8 cellular contexts compared by ENCODE assay signal in the genomic region with DNA sequence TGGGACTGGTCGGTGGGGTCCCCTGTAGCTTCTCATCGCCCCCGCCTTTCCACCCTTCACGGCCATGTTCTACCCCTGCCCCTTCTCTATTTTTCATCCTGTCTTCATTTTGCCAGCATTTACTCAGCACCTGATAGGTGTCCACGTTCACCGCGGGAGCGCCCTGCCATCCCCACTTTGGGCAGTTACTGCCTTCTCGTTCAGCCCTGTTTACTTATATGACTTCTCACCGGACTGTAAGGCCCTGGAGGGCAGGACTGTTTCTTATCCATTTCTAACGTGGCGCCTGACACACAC. TPM values are rescaled to one million over a fixed set of nuclear protein-coding genes. Genes with fewer than 3 reads are reported as not detected.
A peak's percentile ranks its signal among the peaks of the same experiment; 100 is the strongest.
DNase-seq lines count a peak whose midpoint lies in the region; TF ChIP-seq lines count a peak whose summit lies in the region.

No MANE protein-coding gene starts in this region.

- H3K4me1 ChIP-seq in HUES64 (ENCODE audit: insufficient read depth, low read length) = peaks cover 13% of the 10 kb centered on the region; the same call in 1 of the 2 replicates
- H3K4me1 ChIP-seq in muscle layer of duodenum (ENCODE audit: control insufficient read depth in 1 of 2, insufficient read depth in 2 of 2, low read length in 2 of 2) = peaks cover 18 to 44% of the 10 kb centered on the region in 2 donors

- TF ChIP-seq CTCF in AG09309 (IDR thresholded peaks at IDR 0.05; ENCODE audit: control insufficient read depth, insufficient read depth, low read depth, low read length, missing control alignments) = no peak

- DNase-seq in AG09309 (ENCODE audit: low read depth) (no peak), caudate nucleus (lab: John Stamatoyannopoulos, UW) (no peak), HT-29 (ENCODE audit: low spot score) (no peak), activated gamma-delta T cell (lab: John Stamatoyannopoulos, UW) (no peak), HuH-7.5 (ENCODE audit: low spot score) (no peak)
- no peak for DNase-seq in stimulated activated CD4-positive, alpha-beta T cell treated with anti-CD3 and anti-CD28 coated beads, Interleukin-15, amount 100 ng/mL, for 24 hours

- H3K27ac ChIP-seq in HUES64 (ENCODE audit: low read depth, low read length) (peak overlapping the region; percentile 97), caudate nucleus (ENCODE audit: low read depth, low read length) (peak overlapping the region; percentile 94), muscle layer of duodenum (ENCODE audit: low read length) (peak overlapping the region; percentile 96)

- peak overlapping the region; percentile 93 for H3K9ac ChIP-seq in HUES64 (ENCODE audit: low read depth, low read length)

- WGBS in HUES64 = 2% methylated on average over 12 of the region's 12 CpGs

- peak overlapping the region; percentile 97 for H3K4me3 ChIP-seq in AG09309 (ENCODE audit: control insufficient read depth, low read depth, low read length)
- H3K4me3 ChIP-seq in HUES64 (ENCODE audit: low read length) = peak overlapping the region; percentile 96
- H3K4me3 ChIP-seq in muscle layer of duodenum (ENCODE audit: low read depth in 1 of 2, low read length in 2 of 2) = peak overlapping the region; percentile 88 to 96

- H3K9me3 ChIP-seq in HUES64 (ENCODE audit: insufficient read depth, low read depth, low read length) (no peaks in the 10 kb centered on the region), muscle layer of duodenum (ENCODE audit: control insufficient read depth in 1 of 2, low read length in 2 of 2) (no peaks in the 10 kb centered on the region)

- no peaks in the 10 kb centered on the region for H3K27me3 ChIP-seq in HUES64 (ENCODE audit: insufficient read depth, low read length)
- no peaks in the 10 kb centered on the region for H3K27me3 ChIP-seq in muscle layer of duodenum (ENCODE audit: low read depth, low read length)

- H3K36me3 ChIP-seq in HUES64 (ENCODE audit: insufficient read depth, low read length) = peaks cover 38% of the 10 kb centered on the region
- H3K36me3 ChIP-seq in muscle layer of duodenum (ENCODE audit: control insufficient read depth in 1 of 2, insufficient read depth in 2 of 2, low read length in 2 of 2) = peaks cover 25 to 32% of the 10 kb centered on the region in 2 donors

RNA-seq across cellular contexts. Expression of gene MFN2, which starts 0.4 kb away (rescaled TPM):
- polyA plus RNA-seq in HUES64 (2013, experiment 1 of 2) = 39.3 TPM
- 40.1 TPM for polyA plus RNA-seq in HUES64 (2013, experiment 2 of 2)
- 58.3 and 59.9 TPM in 2 replicates for total RNA-seq in HT-29 (2014; rRNA removed; shearing (Covaris generic))

RNA-seq across cellular contexts. Expression of gene MIIP, which starts 38.7 kb away (rescaled TPM):
- polyA plus RNA-seq in HUES64 (2013, experiment 1 of 2) = 45.6 TPM
- 45.3 TPM for polyA plus RNA-seq in HUES64 (2013, experiment 2 of 2)
- 87.4 and 88.0 TPM in 2 replicates for total RNA-seq in HT-29 (2014; rRNA removed; shearing (Covaris generic))

RNA-seq across cellular contexts. Expression of gene PLOD1, which starts 46.1 kb away (rescaled TPM):
- 38.4 TPM for polyA plus RNA-seq in HUES64 (2013, experiment 1 of 2)
- polyA plus RNA-seq in HUES64 (2013, experiment 2 of 2) = 43.2 TPM
- total RNA-seq in HT-29 (2014; rRNA removed; shearing (Covaris generic)) = 30.3 and 45.6 TPM in 2 replicates

RNA-seq across cellular contexts. Expression of gene KIAA2013, which starts 54.4 kb away (rescaled TPM):
- 25.1 TPM for polyA plus RNA-seq in HUES64 (2013, experiment 1 of 2)
- 24.4 TPM for polyA plus RNA-seq in HUES64 (2013, experiment 2 of 2)
- total RNA-seq in HT-29 (2014; rRNA removed; shearing (Covaris generic)) = 129 and 132 TPM in 2 replicates
